16 cellular contexts compared by ENCODE assay signal in the genomic region with DNA sequence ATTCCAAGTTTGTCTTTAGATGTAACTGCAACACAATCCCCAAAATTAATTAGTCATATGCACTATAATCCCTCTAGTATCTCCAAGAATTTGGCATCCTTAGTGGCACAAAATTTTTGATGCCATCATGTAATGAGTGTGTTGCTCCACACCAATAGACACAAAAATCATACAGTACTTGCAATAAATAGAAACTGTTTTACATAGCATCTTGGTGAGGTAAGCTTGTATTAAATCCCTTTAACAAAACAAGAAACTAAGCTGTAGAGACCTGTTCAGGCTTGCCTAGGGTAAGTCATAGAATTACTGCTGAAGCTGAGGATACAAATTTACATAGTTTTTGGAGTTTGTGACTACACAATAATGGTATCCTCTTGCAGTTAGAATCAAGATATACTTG.
DNase-seq lines count a peak whose midpoint lies in the region; ATAC-seq, FAIRE-seq and TF ChIP-seq lines count a peak whose summit lies in the region.
"Had no signal": no experiment of that assay in that cellular context is flagged by ENCODE, and none has a peak within 500 bp of the region (broad histone marks: within the 10 kb centered on the region; RNA-seq: fewer than 3 reads in every experiment).

No MANE protein-coding gene starts in this region.

- no TSS peak for BruUV-seq in GM12878 (replicated peaks; lab: Mats Ljungman, UMichigan)

- TF ChIP-seq EP300 in GM12878 (IDR thresholded peaks at IDR 0.05; ENCODE audit: borderline replicate concordance in 1 of 2, control insufficient read depth in 1 of 2, low read depth in 2 of 2, low read length in 2 of 2): no peak

- TF ChIP-seq RAD21 in GM12878 (IDR thresholded peaks at IDR 0.05; ENCODE audit: insufficient read depth, low read depth, low read length): no peak

- no peak overlapping the region for H3K9ac ChIP-seq in GM12878 (ENCODE audit: control insufficient read depth, insufficient read depth, low read length)

- no peak overlapping the region for H3K4me2 ChIP-seq in GM12878 (ENCODE audit: control insufficient read depth, insufficient read depth)

- H3K36me3 ChIP-seq in GM12878 (ENCODE audit: control insufficient read depth in 2 of 2, insufficient read depth in 2 of 2, low read length in 1 of 2): no peaks in the 10 kb centered on the region
- H3K36me3 ChIP-seq: esophagus muscularis mucosa, Peyer's patch, suprapubic skin had no signal

- H3K9me3 ChIP-seq in GM12878 (replicated peaks; ENCODE audit: control insufficient read depth, insufficient read depth, low read length): no peaks in the 10 kb centered on the region
- H3K9me3 ChIP-seq: Caco-2, esophagus muscularis mucosa, Peyer's patch, suprapubic skin had no signal

- H2AFZ ChIP-seq in GM12878 (ENCODE audit: control insufficient read depth, low read depth, low read length): no peak overlapping the region

- no peak for FAIRE-seq in GM12878 (lab: Jason Lieb, UNC)

- no peaks in the 10 kb centered on the region for H3K27me3 ChIP-seq in GM12878 (replicated peaks in 1 of 2; ENCODE audit: control insufficient read depth in 2 of 2, insufficient read depth in 2 of 2, low read length in 1 of 2)
- H3K27me3 ChIP-seq: esophagus muscularis mucosa, Peyer's patch, suprapubic skin had no signal

- no peak overlapping the region for H3K4me3 ChIP-seq in GM12878
- H3K4me3 ChIP-seq: esophagus muscularis mucosa, Peyer's patch, suprapubic skin had no signal

- in situ Hi-C loops in GM12878 (cut with MboI): no loop called here

- ATAC-seq in GM18498 (IDR thresholded peaks at IDR 0.05; ENCODE audit: unreplicated experiment) (peak; percentile 78), HG03439 (IDR thresholded peaks at IDR 0.05; ENCODE audit: unreplicated experiment) (peak; percentile 69), GM12878 (peak; percentile 79)
- ATAC-seq: natural killer cell had no signal

- no peaks in the 10 kb centered on the region for H4K20me1 ChIP-seq in GM12878 (ENCODE audit: control insufficient read depth, insufficient read depth)

- TF ChIP-seq CTCF in GM12878 (IDR thresholded peaks at IDR 0.05 in 2 of 3, conservative IDR thresholded peaks at IDR 0.05 in 1 of 3; ENCODE audit: control insufficient read depth in 2 of 3, extremely low read depth in 1 of 3, insufficient read depth in 1 of 3, low read depth in 3 of 3, low read length in 3 of 3): no peak

- SMC1A ChIA-PET in GM12878 (lab: Charles Lee; ENCODE audit: uncharacterized antibody, unreplicated experiment): interaction anchor here (1.0 to 2.5 kb wide), 5 partner anchors 15 to 133 kb away, joined by 3 to 17 read pairs (median 4); partner anchors contain the start of gene PRSS12

- no peaks in the 10 kb centered on the region for H3K4me1 ChIP-seq in GM12878 (ENCODE audit: control insufficient read depth, insufficient read depth, low read length)
- H3K4me1 ChIP-seq: Caco-2, esophagus muscularis mucosa, Peyer's patch, suprapubic skin had no signal

- CTCF ChIA-PET in GM12878 (lab: Yijun Ruan, JAX): interaction anchor here (1.4 kb wide), 1 partner anchor 64 kb away, joined by 4 read pairs; the partner anchor contains the start of gene PRSS12

- no peak for TF ChIP-seq POLR2A in GM12878 (IDR thresholded peaks at IDR 0.05; ENCODE audit: low read depth, low read length)

- POLR2A ChIA-PET in GM12878 (lab: Charles Lee): no interaction called here

- no peaks in the 10 kb centered on the region for H3K79me2 ChIP-seq in GM12878 (ENCODE audit: control insufficient read depth, insufficient read depth, low read length)

- no peak for DNase-seq in GM12878 (ENCODE audit: low read depth, low spot score)
- DNase-seq in non-pigmented ciliary epithelial cell (ENCODE audit: low read depth): peak; percentile 76
- no peak for DNase-seq in NAMALWA (ENCODE audit: low spot score)
- no peak for DNase-seq in GDM1 (lab: John Stamatoyannopoulos, UW)
- no peak for DNase-seq in AML-193 (lab: John Stamatoyannopoulos, UW)
- DNase-seq in islet precursor cell: no peak
- DNase-seq: activated effector memory CD4-positive, alpha-beta T cell treated with Interleukin-2 at 50 U/mL for 16 hours; Caco-2; immature natural killer cell; natural killer cell; NCI-H510A; Peyer's patch had no signal

- intact Hi-C loops in GM12878 (cut with micrococcal nuclease; ENCODE audit: unreplicated experiment): loop anchor here (10.0 kb wide), 1 partner anchor 133 kb away; no protein-coding TSS in a partner anchor

- RAD21 ChIA-PET in GM12878 (lab: Charles Lee; ENCODE audit: unreplicated experiment): interaction anchor here (1.6 kb wide), 1 partner anchor 19 kb away, joined by 4 read pairs; no protein-coding TSS in a partner anchor

- H3K27ac ChIP-seq in GM12878 (ENCODE audit: control insufficient read depth, insufficient read depth): no peak overlapping the region
- H3K27ac ChIP-seq: esophagus muscularis mucosa, Peyer's patch, suprapubic skin had no signal

TF ChIP-seq in GM12878, 131 proteins besides CTCF, POLR2A, EP300 and RAD21:
- TF ChIP-seq MAX (IDR thresholded peaks at IDR 0.05; ENCODE audit: low read depth, low read length) (no peak), ATF7 (IDR thresholded peaks at IDR 0.05; ENCODE audit: low read depth) (no peak), NR2F1 (conservative IDR thresholded peaks at IDR 0.05) (no peak)
- TF ChIP-seq, protein P1, sequence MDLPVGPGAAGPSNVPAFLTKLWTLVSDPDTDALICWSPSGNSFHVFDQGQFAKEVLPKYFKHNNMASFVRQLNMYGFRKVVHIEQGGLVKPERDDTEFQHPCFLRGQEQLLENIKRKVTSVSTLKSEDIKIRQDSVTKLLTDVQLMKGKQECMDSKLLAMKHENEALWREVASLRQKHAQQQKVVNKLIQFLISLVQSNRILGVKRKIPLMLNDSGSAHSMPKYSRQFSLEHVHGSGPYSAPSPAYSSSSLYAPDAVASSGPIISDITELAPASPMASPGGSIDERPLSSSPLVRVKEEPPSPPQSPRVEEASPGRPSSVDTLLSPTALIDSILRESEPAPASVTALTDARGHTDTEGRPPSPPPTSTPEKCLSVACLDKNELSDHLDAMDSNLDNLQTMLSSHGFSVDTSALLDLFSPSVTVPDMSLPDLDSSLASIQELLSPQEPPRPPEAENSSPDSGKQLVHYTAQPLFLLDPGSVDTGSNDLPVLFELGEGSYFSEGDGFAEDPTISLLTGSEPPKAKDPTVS (IDR thresholded peaks at IDR 0.05; ENCODE audit: low read depth, low read length): no peak
TF ChIP-seq in GM12878: peak in this region for 0.
